Comparison of ENCODE assay signal across 1 cellular context in genomic region chr15:80989110-80989517, GRCh38.
TF ChIP-seq lines count a peak whose summit lies in the region.

No MANE protein-coding gene starts in this region.

TF ChIP-seq in WTC11, 78 proteins besides CTCF, POLR2A, EP300 and RAD21 (continued from another document):
- no peak for TF ChIP-seq ZNF425 (CRISPR knock-in tag; conservative IDR thresholded peaks at IDR 0.05)
- TF ChIP-seq ZNF512 (CRISPR knock-in tag; IDR thresholded peaks at IDR 0.05; ENCODE audit: borderline replicate concordance), result no peak
